ENCODE assay signal across 21 cellular contexts in the genomic region with DNA sequence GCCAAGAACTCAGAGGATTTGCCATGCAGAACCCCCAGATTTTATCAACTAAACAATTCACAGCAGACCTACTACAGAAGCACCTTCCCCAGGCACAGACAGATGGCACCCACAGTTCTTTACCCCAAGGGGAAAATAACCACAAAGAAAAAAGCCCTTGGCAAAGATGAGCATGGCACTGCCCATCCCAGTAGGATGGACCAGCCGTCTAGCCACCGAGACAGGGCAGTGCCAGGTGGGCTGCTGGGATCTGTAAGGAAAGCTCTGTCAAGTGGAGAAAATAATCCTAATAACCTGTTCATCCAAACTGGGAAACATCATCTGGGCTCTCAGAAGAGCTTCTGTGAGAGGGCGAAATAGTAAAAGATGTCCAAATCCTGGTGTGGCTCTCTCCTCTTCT.
"Had no signal": no experiment of that assay in that cellular context is flagged by ENCODE, and none has a peak within 500 bp of the region (broad histone marks: within the 10 kb centered on the region; RNA-seq: fewer than 3 reads in every experiment).

No MANE protein-coding gene starts in this region.

- H3K4me2 ChIP-seq: smooth muscle cell had no signal

- H3K4me3 Mint-ChIP-seq: activated B cell treated with CpG ODN at 0.5 μM for 24 hours; activated CD4-positive, alpha-beta T cell treated with anti-CD3 and anti-CD28 coated beads for 36 hours; activated naive CD4-positive, alpha-beta T cell treated with anti-CD3 and anti-CD28 coated beads, Interleukin-2, amount 10 ng/mL, durations not matched to agents 7 days and 5 days; activated naive CD8-positive, alpha-beta T cell treated with anti-CD3 and anti-CD28 coated beads, Interleukin-2, amount 50 U/mL, for 24 hours; nephron progenitor cell; stimulated activated memory B cell treated with anti-CD40 and anti-IgM and Interleukin-4, amounts not matched to agents 10 μg/mL and 1 μg/mL and 100 μg/mL, for 72 hours had no signal

- ATAC-seq: activated CD4-positive, alpha-beta T cell treated with anti-CD3 and anti-CD28 coated beads for 36 hours; activated naive CD8-positive, alpha-beta T cell treated with anti-CD3 and anti-CD28 coated beads, Interleukin-2, amount 50 U/mL, for 24 hours; stimulated activated memory B cell treated with anti-CD40 and anti-IgM and Interleukin-4, amounts not matched to agents 10 μg/mL and 1 μg/mL and 100 μg/mL, for 72 hours had no signal

- DNase-seq: activated B cell treated with CpG ODN at 0.5 μM for 24 hours; activated CD4-positive, alpha-beta T cell treated with anti-CD3 and anti-CD28 coated beads for 36 hours; activated CD4-positive, alpha-beta T cell treated with anti-CD3 and anti-CD28 coated beads, Interleukin-2, amount 50 U/mL, for 4 hours; activated naive CD4-positive, alpha-beta T cell treated with anti-CD3 and anti-CD28 coated beads, Interleukin-2, amount 10 ng/mL, durations not matched to agents 7 days and 5 days; activated naive CD8-positive, alpha-beta T cell treated with anti-CD3 and anti-CD28 coated beads, Interleukin-2, amount 50 U/mL, for 24 hours; activated T-cell treated with anti-CD3 and anti-CD28 coated beads for 4 hours; dermis blood vessel endothelial cell; effector memory CD4-positive, alpha-beta T cell; foreskin melanocyte; hippocampal formation; kidney glomerular epithelial cell; mesenchymal stem cell; mucosa of descending colon; nephron progenitor cell; sigmoid colon; stimulated activated CD4-positive, alpha-beta T cell treated with anti-CD3 and anti-CD28 coated beads, Interleukin-15, amount 100 ng/mL, for 24 hours; T-helper 9 cell; testis; upper lobe of left lung had no signal

- H3K4me3 ChIP-seq: mucosa of descending colon, sigmoid colon, smooth muscle cell, testis, upper lobe of left lung had no signal

- H3K27ac ChIP-seq: sigmoid colon, testis, upper lobe of left lung had no signal

- H3K27me3 Mint-ChIP-seq: activated CD4-positive, alpha-beta T cell treated with anti-CD3 and anti-CD28 coated beads for 36 hours had no signal

- H3K27ac Mint-ChIP-seq: activated B cell treated with CpG ODN at 0.5 μM for 24 hours; activated CD4-positive, alpha-beta T cell treated with anti-CD3 and anti-CD28 coated beads for 36 hours; activated naive CD4-positive, alpha-beta T cell treated with anti-CD3 and anti-CD28 coated beads, Interleukin-2, amount 10 ng/mL, durations not matched to agents 7 days and 5 days; activated naive CD8-positive, alpha-beta T cell treated with anti-CD3 and anti-CD28 coated beads, Interleukin-2, amount 50 U/mL, for 24 hours; nephron progenitor cell; stimulated activated memory B cell treated with anti-CD40 and anti-IgM and Interleukin-4, amounts not matched to agents 10 μg/mL and 1 μg/mL and 100 μg/mL, for 72 hours had no signal

- H3K9me3 ChIP-seq: mucosa of descending colon, sigmoid colon, testis, upper lobe of left lung had no signal

- H3K4me1 ChIP-seq: testis had no signal

- H3K27me3 ChIP-seq: sigmoid colon, testis, upper lobe of left lung had no signal

- H3K36me3 ChIP-seq: sigmoid colon, upper lobe of left lung had no signal

- H3K9me3 Mint-ChIP-seq: activated B cell treated with CpG ODN at 0.5 μM for 24 hours; activated naive CD4-positive, alpha-beta T cell treated with anti-CD3 and anti-CD28 coated beads, Interleukin-2, amount 10 ng/mL, durations not matched to agents 7 days and 5 days; activated naive CD8-positive, alpha-beta T cell treated with anti-CD3 and anti-CD28 coated beads, Interleukin-2, amount 50 U/mL, for 24 hours; nephron progenitor cell; stimulated activated memory B cell treated with anti-CD40 and anti-IgM and Interleukin-4, amounts not matched to agents 10 μg/mL and 1 μg/mL and 100 μg/mL, for 72 hours had no signal

- H3K36me3 Mint-ChIP-seq: activated naive CD4-positive, alpha-beta T cell treated with anti-CD3 and anti-CD28 coated beads, Interleukin-2, amount 10 ng/mL, durations not matched to agents 7 days and 5 days; stimulated activated memory B cell treated with anti-CD40 and anti-IgM and Interleukin-4, amounts not matched to agents 10 μg/mL and 1 μg/mL and 100 μg/mL, for 72 hours had no signal

- H3K4me1 Mint-ChIP-seq: activated B cell treated with CpG ODN at 0.5 μM for 24 hours; activated CD4-positive, alpha-beta T cell treated with anti-CD3 and anti-CD28 coated beads for 36 hours; activated naive CD4-positive, alpha-beta T cell treated with anti-CD3 and anti-CD28 coated beads, Interleukin-2, amount 10 ng/mL, durations not matched to agents 7 days and 5 days; activated naive CD8-positive, alpha-beta T cell treated with anti-CD3 and anti-CD28 coated beads, Interleukin-2, amount 50 U/mL, for 24 hours; stimulated activated memory B cell treated with anti-CD40 and anti-IgM and Interleukin-4, amounts not matched to agents 10 μg/mL and 1 μg/mL and 100 μg/mL, for 72 hours had no signal
